In genomic region chr15:71532994-71533393, GRCh38 we compare ENCODE assay signal across 8 cellular contexts.
A peak's percentile ranks its signal among the peaks of the same experiment; 100 is the strongest.
DNase-seq lines count a peak whose midpoint lies in the region; ATAC-seq, FAIRE-seq and TF ChIP-seq lines count a peak whose summit lies in the region.

No MANE protein-coding gene starts in this region.

- H3K4me3 Mint-ChIP-seq in nephron progenitor cell (no peak overlapping the region), T-helper 17 cell (no peak overlapping the region)

- no peak overlapping the region for H3K4me2 ChIP-seq in K562 (ENCODE audit: insufficient read depth, low read length)

- WGBS in K562 (ENCODE audit: insufficient coverage, low coverage, missing lambda C conversion rate), result 1% methylated on average over 6 of the region's 6 CpGs

- H4K20me1 ChIP-seq in K562 (replicated peaks; ENCODE audit: control insufficient read depth, insufficient read depth, low read length), result no peaks in the 10 kb centered on the region

- H3K9me3 ChIP-seq in K562 (replicated peaks; ENCODE audit: control insufficient read depth, insufficient read depth, low read depth, low read length) (no peaks in the 10 kb centered on the region), T-helper 17 cell (ENCODE audit: control insufficient read depth, low read length, poor library complexity, severe bottlenecking) (no peaks in the 10 kb centered on the region)

- H3K9me1 ChIP-seq in K562 (ENCODE audit: control insufficient read depth, insufficient read depth, low read length), result no peaks in the 10 kb centered on the region

- peak; percentile 31 to 54; a peak in 3 of 4 replicates for TF ChIP-seq RAD21 in K562 (CRISPR knock-in tag; conservative IDR thresholded peaks at IDR 0.05 in 1 of 2, IDR thresholded peaks at IDR 0.05 in 1 of 2)

- no peak for TF ChIP-seq POLR2A in K562 (conservative IDR thresholded peaks at IDR 0.05)

- H3K4me1 ChIP-seq in K562 (replicated peaks in 1 of 2; ENCODE audit: control insufficient read depth in 2 of 2, insufficient read depth in 2 of 2, low read length in 2 of 2), result no peaks in the 10 kb centered on the region

- H3K4me3 ChIP-seq in K562, result no peak overlapping the region

- CTCF ChIA-PET in K562 (lab: Yijun Ruan, JAX; ENCODE audit: low intra/inter-chr PET ratio), result interaction anchor here (0.9 kb wide), 1 partner anchor 197 kb away, joined by 4 read pairs; no protein-coding TSS in a partner anchor

- DNase-seq in NCI-H2081 (lab: John Stamatoyannopoulos, UW) (peak; percentile 31 to 46), NCI-H2081 treated with DMSO at 0.1 percent for 48 hours (lab: John Stamatoyannopoulos, UW) (no peak), NAMALWA (ENCODE audit: low spot score) (peak; percentile 48), K562 (ENCODE audit: extremely low read depth in 1 of 4, low spot score in 3 of 4) (peak; percentile 25 to 66 (median 56)), nephron progenitor cell (no peak), T-helper 17 cell (no peak)
- DNase-seq in stimulated activated CD4-positive, alpha-beta T cell treated with anti-CD3 and anti-CD28 coated beads, Interleukin-4, amount 100 ng/mL, for 4 hours, result no peak

- H3K9ac ChIP-seq in K562 (ENCODE audit: insufficient read depth in 1 of 2, low read depth in 2 of 2, low read length in 2 of 2), result no peak overlapping the region

- H3K36me3 Mint-ChIP-seq in nephron progenitor cell (ENCODE audit: low read depth) (peaks cover 12% of the 10 kb centered on the region), T-helper 17 cell (ENCODE audit: low read depth) (no peaks in the 10 kb centered on the region)

- POLR2A ChIA-PET in K562 (lab: Yijun Ruan, JAX), result no interaction called here

- no peak overlapping the region for H2AFZ ChIP-seq in K562 (ENCODE audit: low read depth, low read length)

- peak; percentile 61 for FAIRE-seq in K562 (lab: Jason Lieb, UNC)

- ATAC-seq in K562 (peak; percentile 67), T-helper 17 cell (no peak), GM18867 (IDR thresholded peaks at IDR 0.05; ENCODE audit: unreplicated experiment) (no peak)

- in situ Hi-C loops in K562 (cut with MboI), result loop anchor here (10.0 kb wide), 1 partner anchor 622 kb away; no protein-coding TSS in a partner anchor

- no peaks in the 10 kb centered on the region for H3K79me2 ChIP-seq in K562 (ENCODE audit: control insufficient read depth, insufficient read depth, low read length)

- H3K27ac Mint-ChIP-seq in nephron progenitor cell (no peak overlapping the region), T-helper 17 cell (no peak overlapping the region)

- peaks cover 27% of the 10 kb centered on the region for H3K4me1 Mint-ChIP-seq in nephron progenitor cell
- H3K4me1 Mint-ChIP-seq in T-helper 17 cell, result no peaks in the 10 kb centered on the region

- no peak for TF ChIP-seq EP300 in K562 (IDR thresholded peaks at IDR 0.05; ENCODE audit: low read length)

- H3K36me3 ChIP-seq in K562 (ENCODE audit: control insufficient read depth, insufficient read depth, low read length), result no peaks in the 10 kb centered on the region

- TF ChIP-seq CTCF in K562 (IDR thresholded peaks at IDR 0.05 in 2 of 3, conservative IDR thresholded peaks at IDR 0.05 in 1 of 3; ENCODE audit: insufficient read depth in 2 of 3, low read depth in 1 of 3, low read length in 3 of 3) (peak; percentile 62 to 69 (median 67)), nephron progenitor cell (IDR thresholded peaks at IDR 0.05) (peak; percentile 52)

- no TSS peak for BruUV-seq in K562 (replicated peaks; lab: Mats Ljungman, UMichigan)

- intact Hi-C loops in K562 (cut with micrococcal nuclease), result loop anchor here (1.0 to 5.0 kb wide), 3 partner anchors 119 to 624 kb away; no protein-coding TSS in a partner anchor

- H3K27me3 ChIP-seq in K562 (ENCODE audit: control insufficient read depth in 2 of 2, insufficient read depth in 2 of 2, low read length in 2 of 2), result 0 out of 5 replicates have a peak, but pooled peaks cover 0 to 4% of the 10 kb centered on the region in 2 experiments

- H3K9me3 Mint-ChIP-seq in nephron progenitor cell, result peaks cover 13% of the 10 kb centered on the region

- H3K27me3 Mint-ChIP-seq in nephron progenitor cell (ENCODE audit: low read depth, poor library complexity) (peaks cover 13% of the 10 kb centered on the region), T-helper 17 cell (peaks cover 30% of the 10 kb centered on the region)

- no peak overlapping the region for H3K27ac ChIP-seq in K562 (ENCODE audit: extremely low read depth, low read depth, low read length)

TF ChIP-seq in K562, 482 proteins besides CTCF, POLR2A, EP300 and RAD21 (continues in another document):
- no peak for TF ChIP-seq ERF (CRISPR knock-in tag; IDR thresholded peaks at IDR 0.05)
- TF ChIP-seq KAT2B (IDR thresholded peaks at IDR 0.05; ENCODE audit: low read depth, low read length), result no peak
- TF ChIP-seq ZNF740 (CRISPR knock-in tag; IDR thresholded peaks at IDR 0.05), result no peak
- no peak for TF ChIP-seq ZNF740 (tag; IDR thresholded peaks at IDR 0.05)
- TF ChIP-seq REST (CRISPR knock-in tag; IDR thresholded peaks at IDR 0.05; ENCODE audit: low read depth), result no peak
- TF ChIP-seq ETS1 (conservative IDR thresholded peaks at IDR 0.05; ENCODE audit: control insufficient read depth, low read depth, low read length), result no peak
- no peak for TF ChIP-seq HMGXB4 (CRISPR knock-in tag; IDR thresholded peaks at IDR 0.05)
- no peak for TF ChIP-seq PREB (CRISPR knock-in tag; IDR thresholded peaks at IDR 0.05)

Comparison
In these comparisons a context has a peak if more than half of its experiments do, and no peak if none do; other contexts are left out.
1. DNase-seq: peak in NCI-H2081 (2 of 2), NAMALWA (single experiment) and K562 (4 of 4); none in NCI-H2081 treated with DMSO at 0.1 percent for 48 hours (single experiment), nephron progenitor cell (single experiment), T-helper 17 cell (0 of 3) and stimulated activated CD4-positive, alpha-beta T cell treated with anti-CD3 and anti-CD28 coated beads, Interleukin-4, amount 100 ng/mL, for 4 hours (0 of 2).